ENCODE assay signal across 12 cellular contexts in the genomic region with DNA sequence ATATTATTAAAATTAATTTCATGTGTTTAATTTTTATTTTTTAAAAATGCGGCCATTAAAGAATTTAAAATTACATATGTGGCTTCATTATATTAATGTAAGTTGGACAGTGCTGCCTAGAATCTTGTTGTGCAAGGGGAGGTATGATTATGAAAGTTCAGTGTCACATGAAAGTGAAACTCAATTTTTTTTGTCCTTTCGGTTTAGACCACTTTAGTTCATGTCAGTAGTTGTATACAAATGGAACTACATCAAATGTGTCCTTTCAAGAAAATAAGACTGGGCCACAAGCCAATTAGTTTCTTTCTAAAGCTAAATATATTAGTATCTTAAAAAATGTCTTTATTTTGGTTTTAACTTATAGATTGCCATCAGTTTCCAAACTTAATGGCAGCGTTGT. TPM values are rescaled to one million over a fixed set of nuclear protein-coding genes. Genes with fewer than 3 reads are reported as not detected.
DNase-seq lines count a peak whose midpoint lies in the region; ATAC-seq, FAIRE-seq and TF ChIP-seq lines count a peak whose summit lies in the region.
"Had no signal": no experiment of that assay in that cellular context is flagged by ENCODE, and none has a peak within 500 bp of the region (broad histone marks: within the 10 kb centered on the region; RNA-seq: fewer than 3 reads in every experiment).

No MANE protein-coding gene starts in this region.

- TF ChIP-seq POLR2A in right lobe of liver (IDR thresholded peaks at IDR 0.05) (no peak), HepG2 (IDR thresholded peaks at IDR 0.05; ENCODE audit: insufficient read depth in 1 of 2, low read depth in 2 of 2, low read length in 2 of 2) (no peak), esophagus squamous epithelium (IDR thresholded peaks at IDR 0.05) (no peak)

- no peak overlapping the region for H3K4me2 ChIP-seq in HepG2 (ENCODE audit: low read depth, low read length)

- H3K4me3 ChIP-seq in right lobe of liver (no peak overlapping the region), HepG2 (replicated peaks in 1 of 3; ENCODE audit: insufficient read depth in 1 of 3, low read depth in 2 of 3, low read length in 3 of 3) (no peak overlapping the region), esophagus squamous epithelium (no peak overlapping the region)

- POLR2A ChIA-PET in HepG2 (lab: Yijun Ruan, JAX), result no interaction called here

- H4K20me1 ChIP-seq in HepG2 (ENCODE audit: insufficient read depth, low read length), result no peaks in the 10 kb centered on the region

- no peak for TF ChIP-seq CTCF in right lobe of liver (IDR thresholded peaks at IDR 0.05)
- TF ChIP-seq CTCF in HepG2 (CRISPR knock-in tag; IDR thresholded peaks at IDR 0.05), result no peak
- TF ChIP-seq CTCF in esophagus squamous epithelium (IDR thresholded peaks at IDR 0.05), result no peak

- FAIRE-seq in HepG2 (lab: Jason Lieb, UNC), result no peak

- in situ Hi-C loops in HepG2 (cut with HindIII; ENCODE audit: extremely low pct_ligation_motif_present, low pct_unique_long_range_greater_than_20kb), result no loop called here

- TF ChIP-seq RAD21 in HepG2 (CRISPR knock-in tag; IDR thresholded peaks at IDR 0.05), result no peak

- H3K4me1 ChIP-seq in right lobe of liver, result no peaks in the 10 kb centered on the region
- no peaks in the 10 kb centered on the region for H3K4me1 ChIP-seq in HepG2 (ENCODE audit: insufficient read depth, low read length)
- H3K4me1 ChIP-seq in esophagus squamous epithelium, result no peaks in the 10 kb centered on the region

- TF ChIP-seq EP300 in HepG2 (IDR thresholded peaks at IDR 0.05; ENCODE audit: low read depth in 2 of 2, low read length in 2 of 2), result no peak
- TF ChIP-seq EP300 in HepG2 (CRISPR knock-in tag; IDR thresholded peaks at IDR 0.05; ENCODE audit: borderline replicate concordance), result no peak

- H3K36me3 ChIP-seq in right lobe of liver (peaks cover 0 to 24% (median 8%) of the 10 kb centered on the region in 4 donors), HepG2 (replicated peaks in 1 of 2; ENCODE audit: control insufficient read depth in 1 of 2, insufficient read depth in 2 of 2, low read length in 2 of 2) (peaks cover 0 to 12% of the 10 kb centered on the region in 2 experiments), esophagus squamous epithelium (peaks cover 0 to 64% (median 10%) of the 10 kb centered on the region in 3 donors)

- H2AFZ ChIP-seq in HepG2 (ENCODE audit: low read length), result no peak overlapping the region

- H3K9me3 ChIP-seq in right lobe of liver (no peaks in the 10 kb centered on the region), HepG2 (ENCODE audit: low read length) (no peaks in the 10 kb centered on the region), esophagus squamous epithelium (no peaks in the 10 kb centered on the region)

- DNase-seq in right lobe of liver (no peak), HepG2 (ENCODE audit: low spot score) (no peak), D341Med (ENCODE audit: low spot score) (no peak), SKM-1 treated with dmso at 0.1 percent for 144 hours (lab: John Stamatoyannopoulos, UW; ENCODE audit: unreplicated experiment) (no peak), esophagus squamous epithelium (lab: John Stamatoyannopoulos, UW) (no peak)
- no peak for DNase-seq in activated CD4-positive, alpha-beta T cell treated with anti-CD3 and anti-CD28 coated beads for 1 hour
- DNase-seq: ACHN, IMR-90, NCI-H748 treated with DMSO at 0.1 percent for 48 hours had no signal

- CTCF ChIA-PET in HepG2 (lab: Yijun Ruan, JAX; ENCODE audit: low intra/inter-chr PET ratio, low total read pairs), result no interaction called here

- WGBS in right lobe of liver (ENCODE audit: insufficient coverage, low coverage, low lambda C conversion rate, missing lambda C conversion rate), result 66% methylated on average over 3 of the region's 3 CpGs
- WGBS in HepG2 (ENCODE audit: low lambda C conversion rate), result 99% methylated on average over 3 of the region's 3 CpGs
- WGBS in esophagus squamous epithelium, 2 donors, result 78 to 83% methylated on average over 3 of the region's 3 CpGs

- no TSS peak for BruUV-seq in HepG2 (replicated peaks; lab: Mats Ljungman, UMichigan)

- peak in 3 of 4 donors; percentile 38 to 85 (median 68) for ATAC-seq in right lobe of liver
- no peak for ATAC-seq in HepG2
- ATAC-seq in HG02759 (IDR thresholded peaks at IDR 0.05; ENCODE audit: unreplicated experiment), result peak; percentile 89
- ATAC-seq in HG03558 (IDR thresholded peaks at IDR 0.05; ENCODE audit: extremely low read depth, unreplicated experiment), result peak; percentile 94
- ATAC-seq: activated naive CD4-positive, alpha-beta T cell treated with anti-CD3 and anti-CD28 coated beads, Interleukin-2, amount 50 U/mL, for 72 hours had no signal

- H3K27ac ChIP-seq in right lobe of liver (no peak overlapping the region), HepG2 (ENCODE audit: extremely low read length, insufficient read depth, low read length) (no peak overlapping the region), esophagus squamous epithelium (no peak overlapping the region)

- H3K9ac ChIP-seq in HepG2 (ENCODE audit: insufficient read depth, low read depth, low read length), result no peak overlapping the region

- intact Hi-C loops in right lobe of liver (cut with DNase I) (no loop called here), HepG2 (cut with micrococcal nuclease; ENCODE audit: unreplicated experiment) (no loop called here), esophagus squamous epithelium (cut with DNase I) (no loop called here)

- no peaks in the 10 kb centered on the region for H3K27me3 ChIP-seq in right lobe of liver
- H3K27me3 ChIP-seq in HepG2 (ENCODE audit: control insufficient read depth in 1 of 2, insufficient read depth in 2 of 2, low read length in 2 of 2), result no peaks in the 10 kb centered on the region
- no peaks in the 10 kb centered on the region for H3K27me3 ChIP-seq in esophagus squamous epithelium

- H3K79me2 ChIP-seq in HepG2 (ENCODE audit: insufficient read depth, low read length), result no peaks in the 10 kb centered on the region

TF ChIP-seq in HepG2, 621 proteins besides CTCF, POLR2A, EP300 and RAD21 (continues in another document):
- TF ChIP-seq ATF7 (IDR thresholded peaks at IDR 0.05) (no peak), ATF7 (CRISPR knock-in tag; IDR thresholded peaks at IDR 0.05) (no peak), ZBTB7B (CRISPR knock-in tag; IDR thresholded peaks at IDR 0.05) (no peak), MEIS1 (CRISPR knock-in tag; IDR thresholded peaks at IDR 0.05; ENCODE audit: borderline replicate concordance) (no peak)

RNA-seq across cellular contexts. Expression of gene TBCEL, which starts 35.7 kb away (rescaled TPM):
- total RNA-seq in right lobe of liver, result 10 to 100 TPM in 5 of 6 experiments, 1 to 10 TPM in 1; 9.6 to 37.9 (median 17.8) TPM
- 12.5 and 12.8 TPM in 2 replicates for total RNA-seq in HepG2 (2016; rRNA removed; fragmentation: Illumina TruSeq; extraction: Trizol)
- 33.1 and 42.8 TPM in 2 replicates for total RNA-seq in HepG2 (2016; cell fraction: cytosol; rRNA removed; fragmentation: Illumina TruSeq; extraction: Trizol; ENCODE audit: low read depth)
- total RNA-seq in HepG2 (2016; cell fraction: insoluble cytoplasmic fraction; rRNA removed; fragmentation: Illumina TruSeq; extraction: Trizol), result 11.9 and 13.3 TPM in 2 replicates
- 26.5 and 32.1 TPM in 2 replicates for total RNA-seq in HepG2 (2016; cell fraction: membrane; rRNA removed; fragmentation: Illumina TruSeq; extraction: Trizol)
- 15.5 and 16.2 TPM in 2 replicates for total RNA-seq in HepG2 (2016; cell fraction: nucleus; rRNA removed; fragmentation: Illumina TruSeq; extraction: Trizol)
- 5.3 and 6.1 TPM in 2 replicates for polyA plus RNA-seq in HepG2 (2011; rRNA removed)
- 2.4 and 3.4 TPM in 2 replicates for polyA plus RNA-seq in HepG2 (2011; cell fraction: cytosol; rRNA removed)
- 7.1 and 10.7 TPM in 2 replicates for polyA plus RNA-seq in HepG2 (2011; cell fraction: nucleus; rRNA removed)
- polyA plus RNA-seq in HepG2 (2012), result 4.4 and 5.6 TPM in 2 replicates
- 0.63 and 0.92 TPM in 2 replicates for polyA plus RNA-seq in HepG2 (2016; cell fraction: cytosol; fragmentation: Illumina TruSeq; extraction: Trizol; ENCODE audit: low read depth)
- polyA plus RNA-seq in HepG2 (2016; cell fraction: insoluble cytoplasmic fraction; fragmentation: Illumina TruSeq; extraction: Trizol; ENCODE audit: low read depth), result 9.6 and 11.1 TPM in 2 replicates
- 3.2 and 4.1 TPM in 2 replicates for polyA plus RNA-seq in HepG2 (2016; cell fraction: membrane; fragmentation: Illumina TruSeq; extraction: Trizol; ENCODE audit: low read depth)
- polyA plus RNA-seq in HepG2 (2016; cell fraction: nucleus; fragmentation: Illumina TruSeq; extraction: Trizol; ENCODE audit: insufficient read depth, low read depth), result 11.5 and 13.9 TPM in 2 replicates
- 7.2 and 7.5 TPM in 2 replicates for polyA minus RNA-seq in HepG2 (2011; rRNA and poly(A)+ RNA removed; ENCODE audit: low replicate concordance)
- 9.1 and 12.5 TPM in 2 replicates for polyA minus RNA-seq in HepG2 (2011; cell fraction: cytosol; rRNA and poly(A)+ RNA removed)
- polyA minus RNA-seq in HepG2 (2011; cell fraction: nucleus; rRNA and poly(A)+ RNA removed), result 48.6 and 49.1 TPM in 2 replicates
- 10 to 100 TPM in 1 of 4 donors, 1 to 10 TPM in 3; 3.9 to 28.6 (median 7.4) TPM for total RNA-seq in esophagus squamous epithelium

RNA-seq across cellular contexts. Expression of gene TECTA, which starts 41.4 kb away (rescaled TPM):
- total RNA-seq in right lobe of liver (1 to 10 TPM in 1 of 6 experiments, under 1 TPM in 5; 0.24 to 1.2 (median 0.52) TPM), HepG2 (2016; rRNA removed; fragmentation: Illumina TruSeq; extraction: Trizol) (0.04 and 0.08 TPM in 2 replicates), esophagus squamous epithelium (under 1 TPM in 1 of 4 donors, not detected in 3; 0.38 TPM)
- total RNA-seq in HepG2 (2016; cell fraction: cytosol; rRNA removed; fragmentation: Illumina TruSeq; extraction: Trizol; ENCODE audit: low read depth), result 0.09 TPM in 1 of 2 replicates, not detected in the other
- total RNA-seq in HepG2 (2016; cell fraction: insoluble cytoplasmic fraction; rRNA removed; fragmentation: Illumina TruSeq; extraction: Trizol), result 0.03 and 0.04 TPM in 2 replicates
- total RNA-seq in HepG2 (2016; cell fraction: membrane; rRNA removed; fragmentation: Illumina TruSeq; extraction: Trizol), result 0.03 TPM in 1 of 2 replicates, not detected in the other
- total RNA-seq in HepG2 (2016; cell fraction: nucleus; rRNA removed; fragmentation: Illumina TruSeq; extraction: Trizol), result 0.16 TPM in 1 of 2 replicates, not detected in the other
- 0.17 and 0.27 TPM in 2 replicates for polyA plus RNA-seq in HepG2 (2011; rRNA removed)
- polyA plus RNA-seq in HepG2 (2011; cell fraction: cytosol; rRNA removed), result 0.05 and 0.21 TPM in 2 replicates
- 0.80 and 1.8 TPM in 2 replicates for polyA plus RNA-seq in HepG2 (2011; cell fraction: nucleus; rRNA removed)
- polyA plus RNA-seq in HepG2 (2012), result 0.08 and 0.27 TPM in 2 replicates
- polyA plus RNA-seq in HepG2 (2016; cell fraction: cytosol; fragmentation: Illumina TruSeq; extraction: Trizol; ENCODE audit: low read depth), result not detected in 2 replicates
- polyA plus RNA-seq in HepG2 (2016; cell fraction: insoluble cytoplasmic fraction; fragmentation: Illumina TruSeq; extraction: Trizol; ENCODE audit: low read depth), result 0.11 and 0.14 TPM in 2 replicates
- not detected in 2 replicates for polyA plus RNA-seq in HepG2 (2016; cell fraction: membrane; fragmentation: Illumina TruSeq; extraction: Trizol; ENCODE audit: low read depth)
- polyA plus RNA-seq in HepG2 (2016; cell fraction: nucleus; fragmentation: Illumina TruSeq; extraction: Trizol; ENCODE audit: insufficient read depth, low read depth), result 0.25 and 0.27 TPM in 2 replicates
- 0.32 TPM in 1 of 2 replicates, not detected in the other for polyA minus RNA-seq in HepG2 (2011; rRNA and poly(A)+ RNA removed; ENCODE audit: low replicate concordance)
- polyA minus RNA-seq in HepG2 (2011; cell fraction: cytosol; rRNA and poly(A)+ RNA removed), result 0.20 TPM in 1 of 2 replicates, not detected in the other
- polyA minus RNA-seq in HepG2 (2011; cell fraction: nucleus; rRNA and poly(A)+ RNA removed), result 0.37 and 0.64 TPM in 2 replicates
